ENCODE assay signal across 33 cellular contexts in the genomic region with DNA sequence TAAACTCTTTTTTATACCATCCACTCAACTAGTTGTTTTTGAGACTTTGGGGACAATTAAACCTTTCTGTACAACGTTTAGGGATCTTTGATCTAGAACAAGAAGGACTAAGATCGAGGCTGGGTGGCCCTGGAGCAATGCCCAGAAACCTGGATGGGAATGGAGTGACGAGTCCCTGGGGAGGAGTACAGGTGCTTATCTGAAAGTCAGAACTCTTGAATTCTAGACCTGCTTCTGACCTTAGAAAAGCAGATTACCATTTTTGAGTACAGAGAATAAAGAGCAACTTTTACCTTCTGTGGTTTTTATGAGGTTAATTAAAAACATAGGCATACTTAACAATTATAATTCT. TPM values are rescaled to one million over a fixed set of nuclear protein-coding genes. Genes with fewer than 3 reads are reported as not detected.
DNase-seq lines count a peak whose midpoint lies in the region; ATAC-seq and TF ChIP-seq lines count a peak whose summit lies in the region.
"Had no signal": no experiment of that assay in that cellular context is flagged by ENCODE, and none has a peak within 500 bp of the region (broad histone marks: within the 10 kb centered on the region; RNA-seq: fewer than 3 reads in every experiment).

No MANE protein-coding gene starts in this region.

- H2AFZ ChIP-seq in neural progenitor cell (replicated peaks) = no peak overlapping the region

- no peak overlapping the region for H3K4me3 ChIP-seq in neural progenitor cell
- H3K4me3 ChIP-seq: smooth muscle cell had no signal

- H3K79me2 ChIP-seq in neural progenitor cell (ENCODE audit: low read depth) = no peaks in the 10 kb centered on the region

- no peaks in the 10 kb centered on the region for H3K27me3 ChIP-seq in neural progenitor cell

- peaks cover 18% of the 10 kb centered on the region for H3K36me3 ChIP-seq in neural progenitor cell

- TF ChIP-seq CTCF in neural progenitor cell (IDR thresholded peaks at IDR 0.05) (no peak), GM20000 (IDR thresholded peaks at IDR 0.05; ENCODE audit: extremely low read depth, missing control alignments) (no peak)

- no peak overlapping the region for H3K9ac ChIP-seq in neural progenitor cell

- H3K27me3 Mint-ChIP-seq in activated CD4-positive, alpha-beta T cell treated with anti-CD3 and anti-CD28 coated beads for 36 hours = no peaks in the 10 kb centered on the region
- H3K27me3 Mint-ChIP-seq in activated naive CD8-positive, alpha-beta T cell treated with anti-CD3 and anti-CD28 coated beads, Interleukin-2, amount 50 U/mL, for 24 hours = no peaks in the 10 kb centered on the region
- peaks cover 2% of the 10 kb centered on the region for H3K27me3 Mint-ChIP-seq in neural progenitor cell (ENCODE audit: insufficient read depth, low read depth)
- H3K27me3 Mint-ChIP-seq: CD4-positive, CD25-positive, alpha-beta regulatory T cell had no signal

- H3F3A ChIP-seq in neural progenitor cell (ENCODE audit: low read depth) = peaks cover 40% of the 10 kb centered on the region

- peaks cover 59% of the 10 kb centered on the region for H3K36me3 Mint-ChIP-seq in activated CD4-positive, alpha-beta T cell treated with anti-CD3 and anti-CD28 coated beads for 36 hours (ENCODE audit: low read depth)
- H3K36me3 Mint-ChIP-seq in activated naive CD8-positive, alpha-beta T cell treated with anti-CD3 and anti-CD28 coated beads, Interleukin-2, amount 50 U/mL, for 24 hours (ENCODE audit: low read depth) = peaks cover 42% of the 10 kb centered on the region
- H3K36me3 Mint-ChIP-seq in neural progenitor cell = peaks cover 36% of the 10 kb centered on the region

- POLR2A ChIA-PET in activated CD4-positive, alpha-beta T cell treated with anti-CD3 and anti-CD28 coated beads for 36 hours (lab: Charles Lee) = no interaction called here
- POLR2A ChIA-PET in HEK293T (lab: Yijun Ruan, JAX) = no interaction called here

- no peak overlapping the region for H3K4me2 ChIP-seq in neural progenitor cell
- H3K4me2 ChIP-seq: smooth muscle cell had no signal

- H3K27ac Mint-ChIP-seq in activated CD4-positive, alpha-beta T cell treated with anti-CD3 and anti-CD28 coated beads for 36 hours = peak overlapping the region; percentile 51
- peak overlapping the region; percentile 19 for H3K27ac Mint-ChIP-seq in activated naive CD8-positive, alpha-beta T cell treated with anti-CD3 and anti-CD28 coated beads, Interleukin-2, amount 50 U/mL, for 24 hours
- H3K27ac Mint-ChIP-seq in neural progenitor cell = peak overlapping the region; percentile 65

- no peaks in the 10 kb centered on the region for H3K9me3 ChIP-seq in neural progenitor cell (ENCODE audit: low read depth)

- peaks cover 17% of the 10 kb centered on the region for H4K20me1 ChIP-seq in neural progenitor cell (ENCODE audit: low read depth)

- H3K9me3 Mint-ChIP-seq in activated CD4-positive, alpha-beta T cell treated with anti-CD3 and anti-CD28 coated beads for 36 hours (ENCODE audit: low read depth) = no peaks in the 10 kb centered on the region
- no peaks in the 10 kb centered on the region for H3K9me3 Mint-ChIP-seq in activated naive CD8-positive, alpha-beta T cell treated with anti-CD3 and anti-CD28 coated beads, Interleukin-2, amount 50 U/mL, for 24 hours
- no peaks in the 10 kb centered on the region for H3K9me3 Mint-ChIP-seq in neural progenitor cell
- H3K9me3 Mint-ChIP-seq: activated T-cell treated with anti-CD3 and anti-CD28 coated beads, Interleukin-2, amount 50 U/mL, for 4 hours; CD4-positive, CD25-positive, alpha-beta regulatory T cell had no signal

- no peak for ATAC-seq in activated CD4-positive, alpha-beta T cell treated with anti-CD3 and anti-CD28 coated beads for 36 hours
- no peak for ATAC-seq in activated naive CD8-positive, alpha-beta T cell treated with anti-CD3 and anti-CD28 coated beads, Interleukin-2, amount 50 U/mL, for 24 hours
- ATAC-seq: activated T-cell treated with anti-CD3 and anti-CD28 coated beads, Interleukin-2, amount 50 U/mL, for 4 hours; left ventricle myocardium superior; SK-N-SH treated with all-trans-retinoic acid at 6 μM for 48 hours had no signal

- no peak overlapping the region for H3K4me3 Mint-ChIP-seq in activated CD4-positive, alpha-beta T cell treated with anti-CD3 and anti-CD28 coated beads for 36 hours
- H3K4me3 Mint-ChIP-seq in activated naive CD8-positive, alpha-beta T cell treated with anti-CD3 and anti-CD28 coated beads, Interleukin-2, amount 50 U/mL, for 24 hours = no peak overlapping the region
- H3K4me3 Mint-ChIP-seq in neural progenitor cell = no peak overlapping the region
- H3K4me3 Mint-ChIP-seq: activated T-cell treated with anti-CD3 and anti-CD28 coated beads, Interleukin-2, amount 50 U/mL, for 4 hours had no signal

- no peaks in the 10 kb centered on the region for H3K4me1 ChIP-seq in neural progenitor cell

- intact Hi-C loops in activated CD4-positive, alpha-beta T cell treated with anti-CD3 and anti-CD28 coated beads for 36 hours (cut with DNase I, micrococcal nuclease) = no loop called here

- CTCF ChIA-PET in activated CD4-positive, alpha-beta T cell treated with anti-CD3 and anti-CD28 coated beads for 36 hours (lab: Charles Lee) = no interaction called here
- CTCF ChIA-PET in HEK293T (lab: Yijun Ruan, JAX) = no interaction called here

- peaks cover 19% of the 10 kb centered on the region for H3K4me1 Mint-ChIP-seq in activated CD4-positive, alpha-beta T cell treated with anti-CD3 and anti-CD28 coated beads for 36 hours
- peaks cover 6% of the 10 kb centered on the region for H3K4me1 Mint-ChIP-seq in activated naive CD8-positive, alpha-beta T cell treated with anti-CD3 and anti-CD28 coated beads, Interleukin-2, amount 50 U/mL, for 24 hours
- H3K4me1 Mint-ChIP-seq in neural progenitor cell = no peaks in the 10 kb centered on the region

- no peak for DNase-seq in activated CD4-positive, alpha-beta T cell treated with anti-CD3 and anti-CD28 coated beads for 36 hours
- no peak for DNase-seq in activated CD4-positive, alpha-beta T cell treated with anti-CD3 and anti-CD28 coated beads, Interleukin-2, amount 50 U/mL, for 48 hours
- DNase-seq in NCI-H2107 treated with DMSO at 0.1 percent for 48 hours (lab: John Stamatoyannopoulos, UW; ENCODE audit: unreplicated experiment) = peak; percentile 50
- DNase-seq in activated naive CD8-positive, alpha-beta T cell treated with anti-CD3 and anti-CD28 coated beads, Interleukin-2, amount 50 U/mL, for 24 hours = no peak
- no peak for DNase-seq in neural progenitor cell (ENCODE audit: low spot score)
- no peak for DNase-seq in middle frontal gyrus (ENCODE audit: extremely low spot score, low spot score)
- DNase-seq in HEK293T (ENCODE audit: extremely low spot score) = no peak
- no peak for DNase-seq in GM20000 (ENCODE audit: low spot score)
- DNase-seq: activated CD4-positive, alpha-beta T cell treated with anti-CD3 and anti-CD28 coated beads for 1 hour; activated naive CD4-positive, alpha-beta T cell treated with Interleukin-2 at 50 U/mL for 16 hours; activated T-cell treated with anti-CD3 and anti-CD28 coated beads, Interleukin-2, amount 50 U/mL, for 4 hours; CD4-positive, CD25-positive, alpha-beta regulatory T cell; central memory CD4-positive, alpha-beta T cell; dermis blood vessel endothelial cell; DMS 273 treated with DMSO at 0.1 percent for 48 hours; hypothalamus; IMR-90; left ventricle myocardium superior; NCI-H1048; NCI-H187 treated with DMSO at 0.1 percent for 48 hours; NCI-H774; stimulated activated CD4-positive, alpha-beta T cell treated with anti-CD3 and anti-CD28 coated beads, Interleukin-2, amount 100 ng/mL, for 24 hours; trophoblast cell had no signal

- H3K27ac ChIP-seq in neural progenitor cell = no peak overlapping the region

TF ChIP-seq in HEK293T, 16 proteins besides CTCF, POLR2A, EP300 and RAD21:
- no peak for TF ChIP-seq ZNF384 (IDR thresholded peaks at IDR 0.05)
- TF ChIP-seq SUZ12 (IDR thresholded peaks at IDR 0.05) = no peak
- no peak for TF ChIP-seq FOXK2 (IDR thresholded peaks at IDR 0.05)
- TF ChIP-seq ARNT (IDR thresholded peaks at IDR 0.05) = no peak
- TF ChIP-seq SP1 (IDR thresholded peaks at IDR 0.05) = no peak
- TF ChIP-seq L3MBTL2 (conservative IDR thresholded peaks at IDR 0.05) = no peak
- TF ChIP-seq FOXM1 (IDR thresholded peaks at IDR 0.05; ENCODE audit: borderline replicate concordance) = no peak
- no peak for TF ChIP-seq CTBP1 (IDR thresholded peaks at IDR 0.05; ENCODE audit: borderline replicate concordance)
- TF ChIP-seq LEF1 (IDR thresholded peaks at IDR 0.05; ENCODE audit: borderline replicate concordance) = no peak
- no peak for TF ChIP-seq FOXA1 (IDR thresholded peaks at IDR 0.05)
- TF ChIP-seq HDGF (IDR thresholded peaks at IDR 0.05; ENCODE audit: borderline replicate concordance) = no peak
- no peak for TF ChIP-seq TARDBP (IDR thresholded peaks at IDR 0.05)
- no peak for TF ChIP-seq ELF4 (IDR thresholded peaks at IDR 0.05)
- no peak for TF ChIP-seq NFRKB (IDR thresholded peaks at IDR 0.05)
- no peak for TF ChIP-seq BHLHE40 (IDR thresholded peaks at IDR 0.05; ENCODE audit: borderline replicate concordance)
- TF ChIP-seq, protein P1, sequence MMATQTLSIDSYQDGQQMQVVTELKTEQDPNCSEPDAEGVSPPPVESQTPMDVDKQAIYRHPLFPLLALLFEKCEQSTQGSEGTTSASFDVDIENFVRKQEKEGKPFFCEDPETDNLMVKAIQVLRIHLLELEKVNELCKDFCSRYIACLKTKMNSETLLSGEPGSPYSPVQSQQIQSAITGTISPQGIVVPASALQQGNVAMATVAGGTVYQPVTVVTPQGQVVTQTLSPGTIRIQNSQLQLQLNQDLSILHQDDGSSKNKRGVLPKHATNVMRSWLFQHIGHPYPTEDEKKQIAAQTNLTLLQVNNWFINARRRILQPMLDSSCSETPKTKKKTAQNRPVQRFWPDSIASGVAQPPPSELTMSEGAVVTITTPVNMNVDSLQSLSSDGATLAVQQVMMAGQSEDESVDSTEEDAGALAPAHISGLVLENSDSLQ (IDR thresholded peaks at IDR 0.05) = no peak

RNA-seq across cellular contexts. Expression of a gene that starts 17.8 kb away (rescaled TPM):
- total RNA-seq in activated CD4-positive, alpha-beta T cell treated with anti-CD3 and anti-CD28 coated beads for 36 hours = 100 to 1,000 TPM; 104 TPM
- total RNA-seq in neural progenitor cell (ENCODE audit: low replicate concordance) = 45.5 and 57.9 TPM in 2 replicates

RNA-seq across cellular contexts. Expression of a gene that starts 18.7 kb away (rescaled TPM):
- total RNA-seq in activated CD4-positive, alpha-beta T cell treated with anti-CD3 and anti-CD28 coated beads for 36 hours = 10 to 100 TPM; 59.5 to 94.0 TPM
- total RNA-seq in neural progenitor cell (ENCODE audit: low replicate concordance) = 93.0 and 103 TPM in 2 replicates

RNA-seq across cellular contexts. Expression of a gene that starts 33.4 kb away (rescaled TPM):
- 100 to 1,000 TPM; 102 to 124 TPM for total RNA-seq in activated CD4-positive, alpha-beta T cell treated with anti-CD3 and anti-CD28 coated beads for 36 hours
- 29.4 and 51.7 TPM in 2 replicates for total RNA-seq in neural progenitor cell (ENCODE audit: low replicate concordance)

RNA-seq across cellular contexts. Expression of a gene that starts 42.4 kb away (rescaled TPM):
- total RNA-seq in activated CD4-positive, alpha-beta T cell treated with anti-CD3 and anti-CD28 coated beads for 36 hours = not detected
- not detected in 2 replicates for total RNA-seq in neural progenitor cell (ENCODE audit: low replicate concordance)
- total RNA-seq: activated T-cell treated with anti-CD3 and anti-CD28 coated beads, Interleukin-2, amount 50 U/mL, for 4 hours; aorta; CD4-positive, CD25-positive, alpha-beta regulatory T cell; dermis blood vessel endothelial cell; endothelial cell of umbilical vein; H1; IMR-90; left ventricle myocardium superior; mesenteric fat pad; OCI-LY7; omental fat pad; renal cortical epithelial cell; smooth muscle cell; T-helper 2 cell treated with Interferon-gamma antibody and Interleukin-4, amounts not matched to agents 100 ng/mL and 5 ng/mL, for 36 hours had no signal
